2 cellular contexts compared by ENCODE assay signal in the genomic region with DNA sequence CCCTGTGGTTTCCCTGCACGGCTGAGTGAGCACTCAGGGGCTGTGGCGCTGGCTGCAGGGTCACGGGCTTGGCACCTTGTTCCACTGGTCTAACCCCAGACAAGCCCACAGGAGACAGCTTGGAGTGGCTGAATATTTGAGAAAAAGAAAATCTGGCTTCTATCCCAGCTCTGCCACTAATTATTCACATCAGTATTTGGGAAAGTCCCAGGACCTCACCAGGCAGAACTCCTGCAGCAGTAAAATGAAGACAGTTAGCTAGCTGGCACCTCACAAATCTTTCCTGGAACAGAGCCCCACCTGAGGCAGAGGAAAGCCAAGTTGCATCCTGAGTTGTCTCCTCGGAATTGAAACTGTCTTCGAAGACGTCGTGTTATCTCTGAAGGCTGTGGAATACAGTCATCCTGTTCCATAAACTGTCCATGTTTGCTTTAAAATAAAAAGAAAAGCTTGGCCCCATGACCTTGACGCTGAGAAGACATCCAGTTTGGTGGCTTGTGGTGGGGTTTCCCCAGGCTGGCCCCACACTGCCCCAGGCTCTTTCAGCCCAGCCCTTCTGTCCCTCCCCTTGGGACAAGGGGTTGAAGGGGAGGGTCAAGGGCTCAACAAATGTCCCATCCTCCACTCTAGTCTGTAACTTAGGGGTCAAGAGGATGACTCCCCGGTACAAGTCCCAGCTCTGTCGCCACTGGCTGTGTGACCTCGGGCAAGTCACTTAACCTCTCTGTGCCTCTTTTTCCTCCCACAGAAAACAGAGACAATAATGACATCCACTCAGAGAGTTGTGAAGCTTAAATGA.
TF ChIP-seq lines count a peak whose summit lies in the region.

No MANE protein-coding gene starts in this region.

TF ChIP-seq in SK-N-SH treated with all-trans-retinoic acid at 6 μM for 48 hours, 23 proteins besides CTCF, POLR2A, EP300 and RAD21 (continued from another document):
- TF ChIP-seq, protein P1, sequence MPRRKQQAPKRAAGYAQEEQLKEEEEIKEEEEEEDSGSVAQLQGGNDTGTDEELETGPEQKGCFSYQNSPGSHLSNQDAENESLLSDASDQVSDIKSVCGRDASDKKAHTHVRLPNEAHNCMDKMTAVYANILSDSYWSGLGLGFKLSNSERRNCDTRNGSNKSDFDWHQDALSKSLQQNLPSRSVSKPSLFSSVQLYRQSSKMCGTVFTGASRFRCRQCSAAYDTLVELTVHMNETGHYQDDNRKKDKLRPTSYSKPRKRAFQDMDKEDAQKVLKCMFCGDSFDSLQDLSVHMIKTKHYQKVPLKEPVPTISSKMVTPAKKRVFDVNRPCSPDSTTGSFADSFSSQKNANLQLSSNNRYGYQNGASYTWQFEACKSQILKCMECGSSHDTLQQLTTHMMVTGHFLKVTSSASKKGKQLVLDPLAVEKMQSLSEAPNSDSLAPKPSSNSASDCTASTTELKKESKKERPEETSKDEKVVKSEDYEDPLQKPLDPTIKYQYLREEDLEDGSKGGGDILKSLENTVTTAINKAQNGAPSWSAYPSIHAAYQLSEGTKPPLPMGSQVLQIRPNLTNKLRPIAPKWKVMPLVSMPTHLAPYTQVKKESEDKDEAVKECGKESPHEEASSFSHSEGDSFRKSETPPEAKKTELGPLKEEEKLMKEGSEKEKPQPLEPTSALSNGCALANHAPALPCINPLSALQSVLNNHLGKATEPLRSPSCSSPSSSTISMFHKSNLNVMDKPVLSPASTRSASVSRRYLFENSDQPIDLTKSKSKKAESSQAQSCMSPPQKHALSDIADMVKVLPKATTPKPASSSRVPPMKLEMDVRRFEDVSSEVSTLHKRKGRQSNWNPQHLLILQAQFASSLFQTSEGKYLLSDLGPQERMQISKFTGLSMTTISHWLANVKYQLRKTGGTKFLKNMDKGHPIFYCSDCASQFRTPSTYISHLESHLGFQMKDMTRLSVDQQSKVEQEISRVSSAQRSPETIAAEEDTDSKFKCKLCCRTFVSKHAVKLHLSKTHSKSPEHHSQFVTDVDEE (CRISPR knock-in tag; IDR thresholded peaks at IDR 0.05), result no peak
- TF ChIP-seq ARNTL (CRISPR knock-in tag; IDR thresholded peaks at IDR 0.05; ENCODE audit: borderline replicate concordance, low read depth) (no peak), ZNF70 (CRISPR knock-in tag; IDR thresholded peaks at IDR 0.05) (no peak), ESRRG (CRISPR knock-in tag; IDR thresholded peaks at IDR 0.05) (no peak)

TF ChIP-seq in WTC11, 78 proteins besides CTCF, POLR2A, EP300 and RAD21 (continued from another document):
- TF ChIP-seq, protein P2, sequence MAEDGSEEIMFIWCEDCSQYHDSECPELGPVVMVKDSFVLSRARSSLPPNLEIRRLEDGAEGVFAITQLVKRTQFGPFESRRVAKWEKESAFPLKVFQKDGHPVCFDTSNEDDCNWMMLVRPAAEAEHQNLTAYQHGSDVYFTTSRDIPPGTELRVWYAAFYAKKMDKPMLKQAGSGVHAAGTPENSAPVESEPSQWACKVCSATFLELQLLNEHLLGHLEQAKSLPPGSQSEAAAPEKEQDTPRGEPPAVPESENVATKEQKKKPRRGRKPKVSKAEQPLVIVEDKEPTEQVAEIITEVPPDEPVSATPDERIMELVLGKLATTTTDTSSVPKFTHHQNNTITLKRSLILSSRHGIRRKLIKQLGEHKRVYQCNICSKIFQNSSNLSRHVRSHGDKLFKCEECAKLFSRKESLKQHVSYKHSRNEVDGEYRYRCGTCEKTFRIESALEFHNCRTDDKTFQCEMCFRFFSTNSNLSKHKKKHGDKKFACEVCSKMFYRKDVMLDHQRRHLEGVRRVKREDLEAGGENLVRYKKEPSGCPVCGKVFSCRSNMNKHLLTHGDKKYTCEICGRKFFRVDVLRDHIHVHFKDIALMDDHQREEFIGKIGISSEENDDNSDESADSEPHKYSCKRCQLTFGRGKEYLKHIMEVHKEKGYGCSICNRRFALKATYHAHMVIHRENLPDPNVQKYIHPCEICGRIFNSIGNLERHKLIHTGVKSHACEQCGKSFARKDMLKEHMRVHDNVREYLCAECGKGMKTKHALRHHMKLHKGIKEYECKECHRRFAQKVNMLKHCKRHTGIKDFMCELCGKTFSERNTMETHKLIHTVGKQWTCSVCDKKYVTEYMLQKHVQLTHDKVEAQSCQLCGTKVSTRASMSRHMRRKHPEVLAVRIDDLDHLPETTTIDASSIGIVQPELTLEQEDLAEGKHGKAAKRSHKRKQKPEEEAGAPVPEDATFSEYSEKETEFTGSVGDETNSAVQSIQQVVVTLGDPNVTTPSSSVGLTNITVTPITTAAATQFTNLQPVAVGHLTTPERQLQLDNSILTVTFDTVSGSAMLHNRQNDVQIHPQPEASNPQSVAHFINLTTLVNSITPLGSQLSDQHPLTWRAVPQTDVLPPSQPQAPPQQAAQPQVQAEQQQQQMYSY (CRISPR knock-in tag; IDR thresholded peaks at IDR 0.05), result no peak
- no peak for TF ChIP-seq ZBTB21 (CRISPR knock-in tag; IDR thresholded peaks at IDR 0.05; ENCODE audit: borderline replicate concordance)
- TF ChIP-seq, protein P3, sequence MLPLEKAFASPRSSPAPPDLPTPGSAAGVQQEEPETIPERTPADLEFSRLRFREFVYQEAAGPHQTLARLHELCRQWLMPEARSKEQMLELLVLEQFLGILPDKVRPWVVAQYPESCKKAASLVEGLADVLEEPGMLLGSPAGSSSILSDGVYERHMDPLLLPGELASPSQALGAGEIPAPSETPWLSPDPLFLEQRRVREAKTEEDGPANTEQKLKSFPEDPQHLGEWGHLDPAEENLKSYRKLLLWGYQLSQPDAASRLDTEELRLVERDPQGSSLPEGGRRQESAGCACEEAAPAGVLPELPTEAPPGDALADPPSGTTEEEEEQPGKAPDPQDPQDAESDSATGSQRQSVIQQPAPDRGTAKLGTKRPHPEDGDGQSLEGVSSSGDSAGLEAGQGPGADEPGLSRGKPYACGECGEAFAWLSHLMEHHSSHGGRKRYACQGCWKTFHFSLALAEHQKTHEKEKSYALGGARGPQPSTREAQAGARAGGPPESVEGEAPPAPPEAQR (CRISPR knock-in tag; IDR thresholded peaks at IDR 0.05), result no peak
